ENCODE assay signal across 8 cellular contexts in the genomic region with DNA sequence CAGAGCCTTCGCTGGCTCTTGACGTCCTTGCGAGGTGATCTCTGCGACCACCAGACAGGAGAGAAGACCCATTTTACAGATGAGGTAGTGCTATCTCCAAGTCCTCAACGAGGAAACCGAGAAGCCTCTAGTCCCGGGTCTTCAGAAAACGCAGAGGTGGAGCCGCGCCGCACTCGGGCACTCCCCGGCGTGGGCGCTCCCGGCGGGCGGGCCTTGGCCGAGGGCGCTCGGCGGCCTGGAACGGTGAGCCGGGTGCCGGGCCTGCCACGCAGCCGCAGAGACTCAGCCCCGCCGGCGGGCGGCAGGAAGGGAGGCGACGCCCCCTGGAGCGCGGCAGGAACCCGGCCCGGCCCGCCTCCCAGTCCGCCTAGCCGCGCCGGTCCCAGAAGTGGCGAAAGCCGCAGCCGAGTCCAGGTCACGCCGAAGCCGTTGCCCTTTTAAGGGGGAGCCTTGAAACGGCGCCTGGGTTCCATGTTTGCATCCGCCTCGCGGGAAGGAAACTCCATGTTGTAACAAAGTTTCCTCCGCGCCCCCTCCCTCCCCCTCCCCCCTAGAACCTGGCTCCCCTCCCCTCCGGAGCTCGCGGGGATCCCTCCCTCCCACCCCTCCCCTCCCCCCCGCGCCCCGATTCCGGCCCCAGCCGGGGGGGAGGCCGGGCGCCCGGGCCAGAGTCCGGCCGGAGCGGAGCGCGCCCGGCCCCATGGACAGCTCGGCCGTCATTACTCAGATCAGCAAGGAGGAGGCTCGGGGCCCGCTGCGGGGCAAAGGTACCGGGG.
A peak's percentile ranks its signal among the peaks of the same experiment; 100 is the strongest.
DNase-seq lines count a peak whose midpoint lies in the region; ATAC-seq and TF ChIP-seq lines count a peak whose summit lies in the region.

A gene with protein sequence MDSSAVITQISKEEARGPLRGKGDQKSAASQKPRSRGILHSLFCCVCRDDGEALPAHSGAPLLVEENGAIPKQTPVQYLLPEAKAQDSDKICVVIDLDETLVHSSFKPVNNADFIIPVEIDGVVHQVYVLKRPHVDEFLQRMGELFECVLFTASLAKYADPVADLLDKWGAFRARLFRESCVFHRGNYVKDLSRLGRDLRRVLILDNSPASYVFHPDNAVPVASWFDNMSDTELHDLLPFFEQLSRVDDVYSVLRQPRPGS (plus strand): TSS at position 478 of the 776 bp plus-strand sequence. CDS start 223 bp downstream, at position 701.

- peak; percentile 42 for ATAC-seq in HG03432 (IDR thresholded peaks at IDR 0.05; ENCODE audit: unreplicated experiment)

- DNase-seq in AG20443 (ENCODE audit: low spot score): peak; percentile 96
- DNase-seq in NCI-H524 treated with DMSO at 0.1 percent for 48 hours (lab: John Stamatoyannopoulos, UW): peak; percentile 15
- DNase-seq in activated CD4-positive, alpha-beta T cell treated with anti-CD3 and anti-CD28 coated beads for 48 hours: peak; percentile 95
- DNase-seq in stimulated activated CD4-positive, alpha-beta T cell treated with anti-CD3 and anti-CD28 coated beads, Interleukin-1b, Interleukin-23, amount 100 ng/mL, for 4 hours (ENCODE audit: low read depth in 2 of 2): peak; percentile 77 to 81

- peak; percentile 57 for TF ChIP-seq POLR2A in GM19193 (IDR thresholded peaks at IDR 0.05; ENCODE audit: extremely low read depth, insufficient read depth, insufficient read length)

- no peaks in the 10 kb centered on the region for H3K27me3 ChIP-seq in layer of hippocampus (ENCODE audit: control insufficient read depth, insufficient read depth, low read length)

- H3K27ac ChIP-seq in cingulate gyrus (ENCODE audit: low read depth, low read length) (peak within 1 kb of the TSS; percentile 95), layer of hippocampus (ENCODE audit: low read depth, low read length) (peak within 1 kb of the TSS; percentile 99)

Comparison
In these comparisons a context has a peak if more than half of its experiments do, and no peak if none do; other contexts are left out.
1. Peak in every context shown above with its lines: DNase-seq, ATAC-seq and H3K27ac ChIP-seq.
2. DNase-seq: peak in every context shown above with its lines; median percentile 96 in AG20443; 95 in activated CD4-positive, alpha-beta T cell treated with anti-CD3 and anti-CD28 coated beads for 48 hours; 79 in stimulated activated CD4-positive, alpha-beta T cell treated with anti-CD3 and anti-CD28 coated beads, Interleukin-1b, Interleukin-23, amount 100 ng/mL, for 4 hours; 15 in NCI-H524 treated with DMSO at 0.1 percent for 48 hours.